2 cellular contexts compared by ENCODE assay signal in genomic region chr11:12044799-12045198, GRCh38.
TF ChIP-seq lines count a peak whose summit lies in the region.

No MANE protein-coding gene starts in this region.

TF ChIP-seq in IMR-90, 13 proteins besides CTCF, POLR2A, EP300 and RAD21:
- TF ChIP-seq MXI1 (IDR thresholded peaks at IDR 0.05; ENCODE audit: borderline replicate concordance, low read depth, low read length) (no peak), RCOR1 (IDR thresholded peaks at IDR 0.05; ENCODE audit: insufficient replicate concordance, low read length) (no peak), MAZ (IDR thresholded peaks at IDR 0.05; ENCODE audit: borderline replicate concordance, low read depth, low read length) (no peak), FOS (IDR thresholded peaks at IDR 0.05; ENCODE audit: low read depth, low read length) (no peak), NFE2L2 (IDR thresholded peaks at IDR 0.05; ENCODE audit: low read depth, low read length) (no peak), RFX5 (IDR thresholded peaks at IDR 0.05; ENCODE audit: low read depth, low read length) (no peak), ELK1 (IDR thresholded peaks at IDR 0.05; ENCODE audit: borderline replicate concordance, low read depth, low read length) (no peak)

TF ChIP-seq in GM12878, 131 proteins besides CTCF, POLR2A, EP300 and RAD21:
- TF ChIP-seq PBX3 (IDR thresholded peaks at IDR 0.05; ENCODE audit: insufficient replicate concordance, low read depth, low read length) (no peak), SPI1 (IDR thresholded peaks at IDR 0.05; ENCODE audit: borderline replicate concordance, insufficient read depth, low read depth, low read length) (no peak), MLLT1 (IDR thresholded peaks at IDR 0.05) (no peak), TCF7 (IDR thresholded peaks at IDR 0.05; ENCODE audit: borderline replicate concordance) (no peak), ZBTB33 (IDR thresholded peaks at IDR 0.05) (no peak), NBN (IDR thresholded peaks at IDR 0.05) (no peak), SMARCA5 (IDR thresholded peaks at IDR 0.05) (no peak), ZBTB40 (IDR thresholded peaks at IDR 0.05; ENCODE audit: borderline replicate concordance) (no peak), ZNF207 (IDR thresholded peaks at IDR 0.05; ENCODE audit: borderline replicate concordance) (no peak), MXI1 (IDR thresholded peaks at IDR 0.05; ENCODE audit: low read depth, low read length) (no peak), ZNF384 (IDR thresholded peaks at IDR 0.05; ENCODE audit: borderline replicate concordance, low read depth, low read length) (no peak), USF2 (IDR thresholded peaks at IDR 0.05; ENCODE audit: borderline replicate concordance, low read depth, low read length) (no peak), WRNIP1 (IDR thresholded peaks at IDR 0.05; ENCODE audit: borderline replicate concordance, low read depth, low read length) (no peak), SMC3 (IDR thresholded peaks at IDR 0.05; ENCODE audit: borderline replicate concordance, low read length) (no peak), CREM (IDR thresholded peaks at IDR 0.05; ENCODE audit: low read depth) (no peak)
